Comparison of ENCODE assay signal across 1 cellular context in genomic region chr9:128946544-128946943, GRCh38.
TF ChIP-seq lines count a peak whose summit lies in the region.

No MANE protein-coding gene starts in this region.

TF ChIP-seq in IMR-90, 13 proteins besides CTCF, POLR2A, EP300 and RAD21 (continued from another document):
- TF ChIP-seq MAZ (IDR thresholded peaks at IDR 0.05; ENCODE audit: borderline replicate concordance, low read depth, low read length) (no peak), BHLHE40 (IDR thresholded peaks at IDR 0.05; ENCODE audit: low read depth, low read length) (no peak)
